In the genomic region with DNA sequence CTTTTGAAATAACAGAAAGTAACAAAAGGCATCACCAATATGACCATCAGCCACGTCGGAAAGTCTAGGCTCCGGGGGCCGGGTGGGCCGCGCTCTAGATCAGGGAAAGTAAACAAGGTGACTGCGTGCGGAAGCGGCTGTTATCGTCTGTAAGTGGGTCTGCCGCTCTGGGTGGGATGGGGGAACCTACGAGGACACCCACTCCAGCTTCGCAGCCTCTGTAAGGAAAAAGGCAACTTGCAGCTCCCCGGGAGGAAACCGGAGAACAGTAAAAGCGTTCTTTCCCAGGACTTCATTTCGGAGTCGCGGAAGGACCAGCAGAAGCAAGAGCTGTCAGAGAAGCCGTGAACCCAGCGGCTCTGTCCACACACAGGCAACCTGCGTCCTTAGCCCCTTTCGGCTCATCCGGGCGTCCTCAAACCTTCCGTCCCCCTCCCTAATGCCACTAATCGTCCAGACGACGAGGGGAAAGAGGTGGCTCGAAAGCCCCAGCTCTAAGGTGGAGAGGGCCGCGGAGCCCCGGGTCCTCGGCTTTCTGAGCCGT, we compare ENCODE assay signal across 8 cellular contexts. TPM values are rescaled to one million over a fixed set of nuclear protein-coding genes. Genes with fewer than 3 reads are reported as not detected.
A peak's percentile ranks its signal among the peaks of the same experiment; 100 is the strongest.
DNase-seq lines count a peak whose midpoint lies in the region; ATAC-seq lines count a peak whose summit lies in the region.

No MANE protein-coding gene starts in this region.

- H3K4me3 Mint-ChIP-seq in stimulated activated effector memory CD8-positive, alpha-beta T cell treated with anti-CD3 and anti-CD28 coated beads, Interleukin-12 subunit alpha, Interleukin-12 subunit beta, amount 100 ng/mL, for 72 hours: peak overlapping the region; percentile 100

- DNase-seq in SHP77 (lab: John Stamatoyannopoulos, UW) (peak; percentile 8 to 11), SHP77 treated with DMSO at 0.1 percent for 48 hours (lab: John Stamatoyannopoulos, UW) (no peak), NCI-H774 (lab: John Stamatoyannopoulos, UW) (peak; percentile 20), activated T-cell treated with anti-CD3 and anti-CD28 coated beads for 4 hours (peak; percentile 14), epithelial cell of prostate (ENCODE audit: low read depth, low spot score) (no peak), mucosa of gallbladder (ENCODE audit: low spot score) (peak; percentile 25)
- peak; percentile 26 to 77 for DNase-seq in stimulated activated effector memory CD8-positive, alpha-beta T cell treated with anti-CD3 and anti-CD28 coated beads, Interleukin-12 subunit alpha, Interleukin-12 subunit beta, amount 100 ng/mL, for 72 hours (ENCODE audit: low spot score in 2 of 2)

- H3K27ac Mint-ChIP-seq in stimulated activated effector memory CD8-positive, alpha-beta T cell treated with anti-CD3 and anti-CD28 coated beads, Interleukin-12 subunit alpha, Interleukin-12 subunit beta, amount 100 ng/mL, for 72 hours: peak overlapping the region; percentile 100

- peaks cover 66% of the 10 kb centered on the region for H3K36me3 Mint-ChIP-seq in stimulated activated effector memory CD8-positive, alpha-beta T cell treated with anti-CD3 and anti-CD28 coated beads, Interleukin-12 subunit alpha, Interleukin-12 subunit beta, amount 100 ng/mL, for 72 hours

- H3K4me1 Mint-ChIP-seq in stimulated activated effector memory CD8-positive, alpha-beta T cell treated with anti-CD3 and anti-CD28 coated beads, Interleukin-12 subunit alpha, Interleukin-12 subunit beta, amount 100 ng/mL, for 72 hours: peaks cover 49% of the 10 kb centered on the region

- peak; percentile 15 for ATAC-seq in HG02973 (IDR thresholded peaks at IDR 0.05; ENCODE audit: unreplicated experiment)
- peak; percentile 55 for ATAC-seq in stimulated activated effector memory CD8-positive, alpha-beta T cell treated with anti-CD3 and anti-CD28 coated beads, Interleukin-12 subunit alpha, Interleukin-12 subunit beta, amount 100 ng/mL, for 72 hours

- no peaks in the 10 kb centered on the region for H3K9me3 Mint-ChIP-seq in stimulated activated effector memory CD8-positive, alpha-beta T cell treated with anti-CD3 and anti-CD28 coated beads, Interleukin-12 subunit alpha, Interleukin-12 subunit beta, amount 100 ng/mL, for 72 hours

- H3K27ac ChIP-seq in epithelial cell of prostate: peak overlapping the region; percentile 73

RNA-seq across cellular contexts. Expression of a gene that starts 0.5 kb away (rescaled TPM):
- total RNA-seq in mucosa of gallbladder: 35.3 TPM

Comparison
In these comparisons a context has a peak if more than half of its experiments do, and no peak if none do; other contexts are left out.
1. DNase-seq: peak in SHP77 (2 of 2), NCI-H774 (single experiment), activated T-cell treated with anti-CD3 and anti-CD28 coated beads for 4 hours (single experiment), mucosa of gallbladder (single experiment) and stimulated activated effector memory CD8-positive, alpha-beta T cell treated with anti-CD3 and anti-CD28 coated beads, Interleukin-12 subunit alpha, Interleukin-12 subunit beta, amount 100 ng/mL, for 72 hours (2 of 2); none in SHP77 treated with DMSO at 0.1 percent for 48 hours (single experiment) and epithelial cell of prostate (single experiment).